ENCODE assay signal across 22 cellular contexts in the genomic region with DNA sequence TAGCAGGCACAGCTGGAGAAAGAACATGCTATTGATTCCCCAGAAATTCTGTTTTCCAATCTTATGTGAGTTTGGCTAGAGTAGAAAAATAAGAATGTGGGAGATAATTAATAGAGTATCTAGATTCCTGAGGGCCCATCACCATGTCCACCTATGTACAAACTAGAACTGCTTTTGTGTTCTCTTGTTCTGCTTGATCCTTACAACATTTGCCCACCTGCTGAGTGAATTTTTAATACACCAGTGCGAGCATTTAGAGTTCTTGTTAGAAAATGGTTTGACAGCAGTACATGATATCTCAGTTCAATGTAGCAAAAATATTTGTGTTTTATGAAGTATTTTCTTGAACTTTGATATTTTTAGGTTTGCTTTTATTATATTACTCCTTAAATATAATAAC. TPM values are rescaled to one million over a fixed set of nuclear protein-coding genes. Genes with fewer than 3 reads are reported as not detected.
DNase-seq lines count a peak whose midpoint lies in the region; ATAC-seq, FAIRE-seq and TF ChIP-seq lines count a peak whose summit lies in the region.
"Had no signal": no experiment of that assay in that cellular context is flagged by ENCODE, and none has a peak within 500 bp of the region (broad histone marks: within the 10 kb centered on the region; RNA-seq: fewer than 3 reads in every experiment).

No MANE protein-coding gene starts in this region.

- TF ChIP-seq CTCF in OCI-LY1 (IDR thresholded peaks at IDR 0.05; ENCODE audit: low read length) (no peak), WERI-Rb-1 (IDR thresholded peaks at IDR 0.05; ENCODE audit: low read depth, low read length) (no peak)

- H3K79me2 ChIP-seq in OCI-LY1 (ENCODE audit: insufficient read depth, low read length), result no peaks in the 10 kb centered on the region

- no peak overlapping the region for H3K4me3 ChIP-seq in BLaER1 treated with 17β-estradiol and CSF1 and Interleukin-3, amounts not matched to agents 10 nM and 100 nM
- H3K4me3 ChIP-seq in OCI-LY1 (ENCODE audit: low read depth, low read length, poor library complexity, severe bottlenecking) (no peak overlapping the region), WERI-Rb-1 (ENCODE audit: low read depth, low read length) (no peak overlapping the region)
- H3K4me3 ChIP-seq: PC-9 had no signal

- peak; percentile 62 for FAIRE-seq in GM18507 (lab: Jason Lieb, UNC)

- H3K27ac Mint-ChIP-seq in naive B cell, result peak overlapping the region in 4 of 6 donors; percentile 38 to 70 (median 64)
- H3K27ac Mint-ChIP-seq: HFFc6, T-helper 17 cell had no signal

- H4K20me1 ChIP-seq in BLaER1 treated with 17β-estradiol and CSF1 and Interleukin-3, amounts not matched to agents 10 nM and 100 nM, result no peaks in the 10 kb centered on the region
- no peaks in the 10 kb centered on the region for H4K20me1 ChIP-seq in OCI-LY1 (ENCODE audit: insufficient read depth, low read length)

- H3K4me1 Mint-ChIP-seq in naive B cell, result peaks cover 46 to 72% (median 65%) of the 10 kb centered on the region in 3 donors

- DNase-seq in GM18507 (ENCODE audit: extremely low spot score, insufficient read length, low read depth), result no peak
- DNase-seq in naive B cell, result no peak
- no peak for DNase-seq in WERI-Rb-1
- DNase-seq in NCI-H1417 (lab: John Stamatoyannopoulos, UW), result no peak
- no peak for DNase-seq in activated CD4-positive, CD25-positive, alpha-beta regulatory T cell (lab: John Stamatoyannopoulos, UW)
- no peak for DNase-seq in DMS79 (lab: John Stamatoyannopoulos, UW)
- DNase-seq: 8988T, H9, HFFc6, KBM-7, NCI-H1105 treated with DMSO at 0.1 percent for 48 hours, NCI-H1694 treated with DMSO at 0.1 percent for 48 hours, NCI-H446, NCI-H526, PC-9, RPMI8226, SHP77, SW 1271, T-helper 17 cell had no signal

- no peak overlapping the region for H3K9ac ChIP-seq in BLaER1 treated with 17β-estradiol and CSF1 and Interleukin-3, amounts not matched to agents 10 nM and 100 nM
- H3K9ac ChIP-seq in OCI-LY1 (ENCODE audit: low read length), result peak overlapping the region; percentile 83

- H3K27me3 ChIP-seq in BLaER1 treated with 17β-estradiol and CSF1 and Interleukin-3, amounts not matched to agents 10 nM and 100 nM, result no peaks in the 10 kb centered on the region
- H3K27me3 ChIP-seq in OCI-LY1 (ENCODE audit: insufficient read depth, low read length) (no peaks in the 10 kb centered on the region), WERI-Rb-1 (ENCODE audit: insufficient read depth, low read depth, severe bottlenecking) (no peaks in the 10 kb centered on the region)

- H2AFZ ChIP-seq in OCI-LY1 (ENCODE audit: low read length), result no peak overlapping the region
- H2AFZ ChIP-seq: PC-9 had no signal

- no peaks in the 10 kb centered on the region for H3K27me3 Mint-ChIP-seq in naive B cell

- no peaks in the 10 kb centered on the region for H3K9me2 ChIP-seq in OCI-LY1 (ENCODE audit: low read depth, low read length)

- peak overlapping the region in 1 of 11 experiments; percentile 59; a peak in 1 of 22 replicates for H3K27ac ChIP-seq in BLaER1 treated with 17β-estradiol and CSF1 and Interleukin-3, amounts not matched to agents 10 nM and 100 nM
- H3K27ac ChIP-seq in OCI-LY1 (ENCODE audit: low read depth, low read length, poor library complexity, severe bottlenecking) (peak overlapping the region; percentile 100), WERI-Rb-1 (no peak overlapping the region)
- H3K27ac ChIP-seq: C4-2B, PC-9 had no signal

- H3K4me3 Mint-ChIP-seq in naive B cell, result peak overlapping the region in 2 of 8 donors; percentile 23 to 83
- H3K4me3 Mint-ChIP-seq: H9, HFFc6, T-helper 17 cell had no signal

- peak overlapping the region in 6 of 11 experiments; percentile 60 to 91 (median 74); a peak in 10 of 22 replicates for H3K4me2 ChIP-seq in BLaER1 treated with 17β-estradiol and CSF1 and Interleukin-3, amounts not matched to agents 10 nM and 100 nM
- H3K4me2 ChIP-seq in OCI-LY1 (ENCODE audit: low read length), result peak overlapping the region; percentile 56
- H3K4me2 ChIP-seq: PC-9 had no signal

- H3K36me3 Mint-ChIP-seq in naive B cell, result no peaks in the 10 kb centered on the region

- H3K4me1 ChIP-seq in BLaER1 treated with 17β-estradiol and CSF1 and Interleukin-3, amounts not matched to agents 10 nM and 100 nM, result peaks cover 17 to 99% (median 77%) of the 10 kb centered on the region in 10 experiments
- H3K4me1 ChIP-seq in OCI-LY1 (ENCODE audit: insufficient read depth, low read length, severe bottlenecking), result peaks cover 100% of the 10 kb centered on the region

- H3K36me3 ChIP-seq in BLaER1 treated with 17β-estradiol and CSF1 and Interleukin-3, amounts not matched to agents 10 nM and 100 nM, result no peaks in the 10 kb centered on the region
- H3K36me3 ChIP-seq in OCI-LY1 (ENCODE audit: insufficient read depth, low read length), result no peaks in the 10 kb centered on the region
- no peaks in the 10 kb centered on the region for H3K36me3 ChIP-seq in WERI-Rb-1

- peaks cover 30% of the 10 kb centered on the region for H3F3A ChIP-seq in OCI-LY1 (ENCODE audit: insufficient read depth, low read length)

- no peak for ATAC-seq in naive B cell (ENCODE audit: low read depth in 2 of 2)
- ATAC-seq: T-helper 17 cell had no signal

- no peaks in the 10 kb centered on the region for H3K9me3 ChIP-seq in BLaER1 treated with 17β-estradiol and CSF1 and Interleukin-3, amounts not matched to agents 10 nM and 100 nM (replicated peaks in 1 of 11)
- H3K9me3 ChIP-seq in OCI-LY1 (ENCODE audit: low read length) (no peaks in the 10 kb centered on the region), WERI-Rb-1 (ENCODE audit: severe bottlenecking) (no peaks in the 10 kb centered on the region)

- H3K9me3 Mint-ChIP-seq in naive B cell, result no peaks in the 10 kb centered on the region
- H3K9me3 Mint-ChIP-seq: H9, HFFc6 had no signal

RNA-seq across cellular contexts. Expression of a gene that starts 52.3 kb away (rescaled TPM):
- polyA plus RNA-seq in naive B cell (ENCODE audit: low read depth in 6 of 6), result 10 to 100 TPM in 5 of 6 donors, 1 to 10 TPM in 1; 8.4 to 19.7 (median 15.7) TPM
